In genomic region chr1:21287905-21288514, GRCh38 we compare ENCODE assay signal across 1 cellular context.
TF ChIP-seq lines count a peak whose summit lies in the region.

No MANE protein-coding gene starts in this region.

TF ChIP-seq in IMR-90, 13 proteins besides CTCF, POLR2A, EP300 and RAD21 (continued from another document):
- TF ChIP-seq FOS (IDR thresholded peaks at IDR 0.05; ENCODE audit: low read depth, low read length) = no peak
- no peak for TF ChIP-seq USF2 (IDR thresholded peaks at IDR 0.05; ENCODE audit: low read depth, low read length)
- TF ChIP-seq ELK1 (IDR thresholded peaks at IDR 0.05; ENCODE audit: borderline replicate concordance, low read depth, low read length) = no peak
- no peak for TF ChIP-seq MAFK (IDR thresholded peaks at IDR 0.05; ENCODE audit: low read depth, low read length)
- no peak for TF ChIP-seq RFX5 (IDR thresholded peaks at IDR 0.05; ENCODE audit: low read depth, low read length)
TF ChIP-seq in IMR-90: peak in this region for 0.
